In the genomic region with DNA sequence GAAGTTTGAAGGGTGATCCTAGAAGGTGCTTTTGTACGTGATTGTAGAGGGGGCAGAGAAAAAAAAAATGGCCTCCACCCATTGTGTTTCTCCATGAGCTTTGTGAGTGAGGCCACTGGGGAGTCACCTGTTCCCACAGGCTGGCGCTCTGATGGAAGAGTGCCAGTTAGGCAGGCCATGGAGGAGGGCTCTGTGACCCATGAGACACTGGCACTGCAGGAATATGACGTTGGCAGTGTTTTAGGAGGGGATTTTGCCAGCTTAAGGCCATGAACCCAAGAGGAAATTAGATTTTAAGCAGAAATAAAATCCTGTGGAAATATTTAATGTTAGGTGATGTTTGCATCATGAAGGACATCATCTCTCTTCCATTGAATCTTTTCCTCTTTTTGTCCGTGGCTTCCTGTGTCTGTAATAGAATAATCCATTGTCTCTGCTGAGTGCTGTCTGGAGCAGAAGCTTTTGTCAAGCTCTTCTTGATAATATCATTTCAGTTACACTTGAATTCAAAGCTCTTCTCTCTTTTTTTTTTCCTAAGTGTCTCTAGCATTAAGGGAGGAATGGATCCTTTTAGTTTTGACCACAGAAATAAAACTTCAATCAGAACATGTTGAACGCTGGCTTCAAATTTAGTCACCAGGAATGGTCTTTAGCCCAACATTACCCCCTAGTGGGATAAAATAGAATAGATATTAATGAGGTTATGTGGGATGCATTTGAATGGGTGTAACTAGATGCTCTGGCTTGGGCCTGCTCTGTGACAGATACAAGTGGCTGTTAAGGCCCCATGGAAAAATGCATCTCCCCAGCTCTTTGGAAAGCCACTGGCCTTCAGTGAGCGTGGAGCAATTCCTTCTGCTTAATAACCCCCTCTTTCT, we compare ENCODE assay signal across 8 cellular contexts. TPM values are rescaled to one million over a fixed set of nuclear protein-coding genes. Genes with fewer than 3 reads are reported as not detected.
A peak's percentile ranks its signal among the peaks of the same experiment; 100 is the strongest.
DNase-seq lines count a peak whose midpoint lies in the region; ATAC-seq and TF ChIP-seq lines count a peak whose summit lies in the region.

No MANE protein-coding gene starts in this region.

- H3K27ac Mint-ChIP-seq in progenitor cell of endocrine pancreas: no peak overlapping the region

- no peak overlapping the region for H3K4me3 Mint-ChIP-seq in progenitor cell of endocrine pancreas (ENCODE audit: low read depth)

- H3K27me3 Mint-ChIP-seq in progenitor cell of endocrine pancreas: peaks cover 3% of the 10 kb centered on the region

- peak; percentile 36 for DNase-seq in 8988T
- peak; percentile 31 for DNase-seq in NCI-H1105 (lab: John Stamatoyannopoulos, UW)
- peak; percentile 29 to 66 for DNase-seq in foreskin fibroblast
- DNase-seq in progenitor cell of endocrine pancreas (ENCODE audit: low spot score, unreplicated experiment): no peak
- DNase-seq in NK-92 (lab: John Stamatoyannopoulos, UW; ENCODE audit: unreplicated experiment): no peak

- TF ChIP-seq CTCF in GM12875 (IDR thresholded peaks at IDR 0.05; ENCODE audit: borderline replicate concordance, insufficient read depth, low read depth, low read length) (peak; percentile 26; the same call in 1 of the 2 replicates), foreskin fibroblast (IDR thresholded peaks at IDR 0.05; ENCODE audit: low read depth, low read length) (peak; percentile 36), progenitor cell of endocrine pancreas (IDR thresholded peaks at IDR 0.05; ENCODE audit: unreplicated experiment) (peak; percentile 67)

- H3K9me3 Mint-ChIP-seq in progenitor cell of endocrine pancreas (ENCODE audit: low read depth): no peaks in the 10 kb centered on the region

- ATAC-seq in HG02763 (IDR thresholded peaks at IDR 0.05; ENCODE audit: unreplicated experiment) (peak; percentile 70), SK-N-SH treated with all-trans-retinoic acid at 6 μM for 48 hours (peak; percentile 98)

- H3K4me3 ChIP-seq in GM12875 (ENCODE audit: low read depth, low read length) (no peak overlapping the region), foreskin fibroblast (ENCODE audit: low read depth in 1 of 2, low read length in 2 of 2) (no peak overlapping the region)

- H3K4me1 Mint-ChIP-seq in progenitor cell of endocrine pancreas (ENCODE audit: low read depth): peaks cover 5% of the 10 kb centered on the region

- H3K36me3 Mint-ChIP-seq in progenitor cell of endocrine pancreas (ENCODE audit: insufficient read depth): no peaks in the 10 kb centered on the region

TF ChIP-seq in SK-N-SH treated with all-trans-retinoic acid at 6 μM for 48 hours, 23 proteins besides CTCF, POLR2A, EP300 and RAD21:
- TF ChIP-seq OSR1 (CRISPR knock-in tag; IDR thresholded peaks at IDR 0.05) (no peak), TOX (CRISPR knock-in tag; IDR thresholded peaks at IDR 0.05; ENCODE audit: borderline replicate concordance) (no peak), ARNTL (CRISPR knock-in tag; IDR thresholded peaks at IDR 0.05; ENCODE audit: borderline replicate concordance, low read depth) (no peak), ZNF8 (CRISPR knock-in tag; IDR thresholded peaks at IDR 0.05) (no peak), ZFP30 (CRISPR knock-in tag; IDR thresholded peaks at IDR 0.05) (no peak), ZFP3 (CRISPR knock-in tag; IDR thresholded peaks at IDR 0.05) (no peak), ISL1 (CRISPR knock-in tag; IDR thresholded peaks at IDR 0.05) (no peak), CSDC2 (CRISPR knock-in tag; IDR thresholded peaks at IDR 0.05) (no peak), SNAI2 (CRISPR knock-in tag; IDR thresholded peaks at IDR 0.05) (no peak), GLIS3 (CRISPR knock-in tag; IDR thresholded peaks at IDR 0.05) (no peak), ZNF70 (CRISPR knock-in tag; IDR thresholded peaks at IDR 0.05) (no peak), PPARA (CRISPR knock-in tag; IDR thresholded peaks at IDR 0.05; ENCODE audit: borderline replicate concordance) (no peak), BACH2 (CRISPR knock-in tag; IDR thresholded peaks at IDR 0.05; ENCODE audit: borderline replicate concordance) (no peak), ZNF565 (CRISPR knock-in tag; conservative IDR thresholded peaks at IDR 0.05; ENCODE audit: low read depth) (no peak), RARB (CRISPR knock-in tag; IDR thresholded peaks at IDR 0.05) (no peak), ESRRG (CRISPR knock-in tag; IDR thresholded peaks at IDR 0.05) (no peak)
- TF ChIP-seq, protein P1, sequence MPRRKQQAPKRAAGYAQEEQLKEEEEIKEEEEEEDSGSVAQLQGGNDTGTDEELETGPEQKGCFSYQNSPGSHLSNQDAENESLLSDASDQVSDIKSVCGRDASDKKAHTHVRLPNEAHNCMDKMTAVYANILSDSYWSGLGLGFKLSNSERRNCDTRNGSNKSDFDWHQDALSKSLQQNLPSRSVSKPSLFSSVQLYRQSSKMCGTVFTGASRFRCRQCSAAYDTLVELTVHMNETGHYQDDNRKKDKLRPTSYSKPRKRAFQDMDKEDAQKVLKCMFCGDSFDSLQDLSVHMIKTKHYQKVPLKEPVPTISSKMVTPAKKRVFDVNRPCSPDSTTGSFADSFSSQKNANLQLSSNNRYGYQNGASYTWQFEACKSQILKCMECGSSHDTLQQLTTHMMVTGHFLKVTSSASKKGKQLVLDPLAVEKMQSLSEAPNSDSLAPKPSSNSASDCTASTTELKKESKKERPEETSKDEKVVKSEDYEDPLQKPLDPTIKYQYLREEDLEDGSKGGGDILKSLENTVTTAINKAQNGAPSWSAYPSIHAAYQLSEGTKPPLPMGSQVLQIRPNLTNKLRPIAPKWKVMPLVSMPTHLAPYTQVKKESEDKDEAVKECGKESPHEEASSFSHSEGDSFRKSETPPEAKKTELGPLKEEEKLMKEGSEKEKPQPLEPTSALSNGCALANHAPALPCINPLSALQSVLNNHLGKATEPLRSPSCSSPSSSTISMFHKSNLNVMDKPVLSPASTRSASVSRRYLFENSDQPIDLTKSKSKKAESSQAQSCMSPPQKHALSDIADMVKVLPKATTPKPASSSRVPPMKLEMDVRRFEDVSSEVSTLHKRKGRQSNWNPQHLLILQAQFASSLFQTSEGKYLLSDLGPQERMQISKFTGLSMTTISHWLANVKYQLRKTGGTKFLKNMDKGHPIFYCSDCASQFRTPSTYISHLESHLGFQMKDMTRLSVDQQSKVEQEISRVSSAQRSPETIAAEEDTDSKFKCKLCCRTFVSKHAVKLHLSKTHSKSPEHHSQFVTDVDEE (CRISPR knock-in tag; IDR thresholded peaks at IDR 0.05): no peak
- TF ChIP-seq, protein P2, sequence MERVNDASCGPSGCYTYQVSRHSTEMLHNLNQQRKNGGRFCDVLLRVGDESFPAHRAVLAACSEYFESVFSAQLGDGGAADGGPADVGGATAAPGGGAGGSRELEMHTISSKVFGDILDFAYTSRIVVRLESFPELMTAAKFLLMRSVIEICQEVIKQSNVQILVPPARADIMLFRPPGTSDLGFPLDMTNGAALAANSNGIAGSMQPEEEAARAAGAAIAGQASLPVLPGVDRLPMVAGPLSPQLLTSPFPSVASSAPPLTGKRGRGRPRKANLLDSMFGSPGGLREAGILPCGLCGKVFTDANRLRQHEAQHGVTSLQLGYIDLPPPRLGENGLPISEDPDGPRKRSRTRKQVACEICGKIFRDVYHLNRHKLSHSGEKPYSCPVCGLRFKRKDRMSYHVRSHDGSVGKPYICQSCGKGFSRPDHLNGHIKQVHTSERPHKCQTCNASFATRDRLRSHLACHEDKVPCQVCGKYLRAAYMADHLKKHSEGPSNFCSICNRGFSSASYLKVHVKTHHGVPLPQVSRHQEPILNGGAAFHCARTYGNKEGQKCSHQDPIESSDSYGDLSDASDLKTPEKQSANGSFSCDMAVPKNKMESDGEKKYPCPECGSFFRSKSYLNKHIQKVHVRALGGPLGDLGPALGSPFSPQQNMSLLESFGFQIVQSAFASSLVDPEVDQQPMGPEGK (CRISPR knock-in tag; IDR thresholded peaks at IDR 0.05; ENCODE audit: borderline replicate concordance): no peak

RNA-seq across cellular contexts. Expression of a gene that starts 41.0 kb away (rescaled TPM):
- total RNA-seq in progenitor cell of endocrine pancreas: not detected in 2 replicates

Comparison
In these comparisons a context has a peak if more than half of its experiments do, and no peak if none do; other contexts are left out.
1. DNase-seq: peak in 8988T (single experiment), NCI-H1105 (single experiment) and foreskin fibroblast (2 of 2); none in progenitor cell of endocrine pancreas (single experiment) and NK-92 (single experiment).
2. Peak in every context shown above with its lines, with median percentiles within 50 percentile points of each other: CTCF ChIP-seq.